9 cellular contexts compared by ENCODE assay signal in the genomic region with DNA sequence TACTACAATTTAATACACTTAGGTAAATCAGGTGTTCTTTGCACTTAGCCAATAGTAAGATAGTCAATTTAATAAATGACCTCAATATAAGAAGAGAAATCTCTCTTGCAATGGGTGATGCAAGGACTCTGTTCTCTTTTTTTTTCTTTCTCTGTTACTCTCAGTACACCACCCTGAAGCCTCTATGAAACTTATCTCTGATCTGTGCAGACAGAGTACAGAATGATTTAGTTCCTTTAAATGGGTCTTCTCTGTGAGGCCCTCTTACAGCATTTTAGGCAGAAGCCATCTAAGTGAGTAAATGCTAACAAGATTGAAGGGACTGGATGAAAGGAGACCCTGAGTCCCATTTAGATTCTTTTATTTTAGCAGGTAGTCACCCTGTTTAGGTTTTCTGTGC.
"Had no signal": no experiment of that assay in that cellular context is flagged by ENCODE, and none has a peak within 500 bp of the region (broad histone marks: within the 10 kb centered on the region; RNA-seq: fewer than 3 reads in every experiment).

No MANE protein-coding gene starts in this region.

- H3K27ac Mint-ChIP-seq: HFFc6 had no signal

- FAIRE-seq: HTR-8/SVneo had no signal

- H3K4me3 Mint-ChIP-seq: HFFc6 had no signal

- H3K9ac ChIP-seq: GM23248 had no signal

- H3K36me3 ChIP-seq: HAP-1 had no signal

- H2AFZ ChIP-seq: GM23248 had no signal

- H3K9me3 ChIP-seq: HAP-1 had no signal

- DNase-seq: GM23248, GOT3, H7, HFFc6, IMR-90, KG1 had no signal

- H3K9me3 Mint-ChIP-seq: HFFc6 had no signal

- ATAC-seq: HCT116 had no signal

- H3K27ac ChIP-seq: GM23248 had no signal

- H3K4me3 ChIP-seq: GM23248, HAP-1 had no signal
